8 cellular contexts compared by ENCODE assay signal in genomic region chr9:97388721-97389238, GRCh38. TPM values are rescaled to one million over a fixed set of nuclear protein-coding genes. Genes with fewer than 3 reads are reported as not detected.
DNase-seq lines count a peak whose midpoint lies in the region; ATAC-seq, FAIRE-seq and TF ChIP-seq lines count a peak whose summit lies in the region.

No MANE protein-coding gene starts in this region.

- H3K36me3 ChIP-seq in HepG2 (replicated peaks in 1 of 2; ENCODE audit: control insufficient read depth in 1 of 2, insufficient read depth in 2 of 2, low read length in 2 of 2) (no peaks in the 10 kb centered on the region), right lobe of liver (no peaks in the 10 kb centered on the region), testis (ENCODE audit: low read depth, missing control alignments) (no peaks in the 10 kb centered on the region)

- no peak overlapping the region for H3K27ac Mint-ChIP-seq in T-helper 2 cell treated with Interferon-gamma antibody and Interleukin-4, amounts not matched to agents 5 μg/mL and 100 μg/mL, for 36 hours

- H2AFZ ChIP-seq in HepG2 (ENCODE audit: low read length) = no peak overlapping the region

- intact Hi-C loops in HepG2 (cut with micrococcal nuclease; ENCODE audit: unreplicated experiment) = loop anchor here (5.0 kb wide), 2 partner anchors 229 to 531 kb away; no protein-coding TSS in a partner anchor
- intact Hi-C loops in right lobe of liver (cut with DNase I) = no loop called here
- intact Hi-C loops in testis (cut with DNase I; ENCODE audit: low total_unique reads) = no loop called here

- no peak for TF ChIP-seq POLR2A in HepG2 (IDR thresholded peaks at IDR 0.05; ENCODE audit: insufficient read depth in 1 of 2, low read depth in 2 of 2, low read length in 2 of 2)
- TF ChIP-seq POLR2A in right lobe of liver (IDR thresholded peaks at IDR 0.05) = no peak
- no peak for TF ChIP-seq POLR2A in testis (IDR thresholded peaks at IDR 0.05)

- no peak overlapping the region for H3K9ac ChIP-seq in HepG2 (ENCODE audit: insufficient read depth, low read depth, low read length)

- peaks cover 12% of the 10 kb centered on the region for H3K4me1 Mint-ChIP-seq in T-helper 2 cell treated with Interferon-gamma antibody and Interleukin-4, amounts not matched to agents 5 μg/mL and 100 μg/mL, for 36 hours (ENCODE audit: low read depth)

- H3K4me1 ChIP-seq in HepG2 (ENCODE audit: insufficient read depth, low read length) (peaks cover 71% of the 10 kb centered on the region), right lobe of liver (peaks cover 0 to 4% (median 0%) of the 10 kb centered on the region in 4 donors), testis (no peaks in the 10 kb centered on the region)

- H3K4me3 Mint-ChIP-seq in T-helper 2 cell treated with Interferon-gamma antibody and Interleukin-4, amounts not matched to agents 5 μg/mL and 100 μg/mL, for 36 hours = no peak overlapping the region

- ATAC-seq in HepG2 (no peak), right lobe of liver (no peak), HG02870 (IDR thresholded peaks at IDR 0.05; ENCODE audit: unreplicated experiment) (peak; percentile 84), HG03469 (IDR thresholded peaks at IDR 0.05; ENCODE audit: unreplicated experiment) (no peak)

- H3K9me3 Mint-ChIP-seq in T-helper 2 cell treated with Interferon-gamma antibody and Interleukin-4, amounts not matched to agents 5 μg/mL and 100 μg/mL, for 36 hours = no peaks in the 10 kb centered on the region

- TF ChIP-seq RAD21 in HepG2 (CRISPR knock-in tag; IDR thresholded peaks at IDR 0.05) = no peak

- DNase-seq in HepG2 (ENCODE audit: low spot score) (no peak), right lobe of liver (no peak), testis (peak; percentile 6), LoVo (ENCODE audit: low spot score) (no peak), nucleus accumbens (lab: John Stamatoyannopoulos, UW) (no peak)
- peak; percentile 57 for DNase-seq in T-helper 2 cell treated with Interferon-gamma antibody and Interleukin-4, amounts not matched to agents 5 μg/mL and 100 μg/mL, for 36 hours (ENCODE audit: low spot score)

- H3K4me2 ChIP-seq in HepG2 (ENCODE audit: low read depth, low read length) = peak overlapping the region; percentile 91

- no peak for FAIRE-seq in HepG2 (lab: Jason Lieb, UNC)

- TF ChIP-seq CTCF in HepG2 (CRISPR knock-in tag; IDR thresholded peaks at IDR 0.05) (no peak), right lobe of liver (IDR thresholded peaks at IDR 0.05) (no peak), testis (IDR thresholded peaks at IDR 0.05) (no peak)

- in situ Hi-C loops in HepG2 (cut with HindIII; ENCODE audit: extremely low pct_ligation_motif_present, low pct_unique_long_range_greater_than_20kb) = no loop called here

- no TSS peak for BruUV-seq in HepG2 (replicated peaks; lab: Mats Ljungman, UMichigan)

- H3K27me3 Mint-ChIP-seq in T-helper 2 cell treated with Interferon-gamma antibody and Interleukin-4, amounts not matched to agents 5 μg/mL and 100 μg/mL, for 36 hours (ENCODE audit: low read depth) = peaks cover 29% of the 10 kb centered on the region

- TF ChIP-seq EP300 in HepG2 (IDR thresholded peaks at IDR 0.05; ENCODE audit: low read depth in 2 of 2, low read length in 2 of 2) (no peak), HepG2 (CRISPR knock-in tag; IDR thresholded peaks at IDR 0.05; ENCODE audit: borderline replicate concordance) (no peak)

- H3K27me3 ChIP-seq in HepG2 (ENCODE audit: control insufficient read depth in 1 of 2, insufficient read depth in 2 of 2, low read length in 2 of 2) = no peaks in the 10 kb centered on the region
- no peaks in the 10 kb centered on the region for H3K27me3 ChIP-seq in right lobe of liver
- no peaks in the 10 kb centered on the region for H3K27me3 ChIP-seq in testis

- H3K27ac ChIP-seq in HepG2 (ENCODE audit: extremely low read length, insufficient read depth, low read length) = no peak overlapping the region
- no peak overlapping the region for H3K27ac ChIP-seq in right lobe of liver
- H3K27ac ChIP-seq in testis = no peak overlapping the region

- 72% methylated on average over 5 of the region's 5 CpGs for WGBS in HepG2 (ENCODE audit: low lambda C conversion rate)
- WGBS in right lobe of liver (ENCODE audit: insufficient coverage, low coverage, low lambda C conversion rate, missing lambda C conversion rate) = 42% methylated on average over 3 of the region's 5 CpGs
- WGBS in testis, 2 donors = 83 to 92% methylated on average over 2 to 5 of the region's 5 CpGs

- no peaks in the 10 kb centered on the region for H3K36me3 Mint-ChIP-seq in T-helper 2 cell treated with Interferon-gamma antibody and Interleukin-4, amounts not matched to agents 5 μg/mL and 100 μg/mL, for 36 hours (ENCODE audit: low read depth)

- no peaks in the 10 kb centered on the region for H4K20me1 ChIP-seq in HepG2 (ENCODE audit: insufficient read depth, low read length)

- H3K4me3 ChIP-seq in HepG2 (replicated peaks in 1 of 3; ENCODE audit: insufficient read depth in 1 of 3, low read depth in 2 of 3, low read length in 3 of 3) (peak overlapping the region in 1 of 3 experiments; percentile 88; a peak in 1 of 6 replicates), right lobe of liver (no peak overlapping the region), testis (no peak overlapping the region)

- H3K9me3 ChIP-seq in HepG2 (ENCODE audit: low read length) (no peaks in the 10 kb centered on the region), right lobe of liver (no peaks in the 10 kb centered on the region), testis (no peaks in the 10 kb centered on the region)

- H3K79me2 ChIP-seq in HepG2 (ENCODE audit: insufficient read depth, low read length) = no peaks in the 10 kb centered on the region

- CTCF ChIA-PET in HepG2 (lab: Yijun Ruan, JAX; ENCODE audit: low intra/inter-chr PET ratio, low total read pairs) = no interaction called here

- POLR2A ChIA-PET in HepG2 (lab: Yijun Ruan, JAX) = interaction anchor here (0.8 to 5.4 kb wide), 6 partner anchors 10 to 245 kb away, joined by 4 to 39 read pairs (median 14); partner anchors contain the start of genes NCBP1 and TSTD2

TF ChIP-seq in HepG2, 621 proteins besides CTCF, POLR2A, EP300 and RAD21 (continues in another document):
- no peak for TF ChIP-seq HMG20A (CRISPR knock-in tag; IDR thresholded peaks at IDR 0.05; ENCODE audit: borderline replicate concordance)
- TF ChIP-seq STAT5B (CRISPR knock-in tag; IDR thresholded peaks at IDR 0.05) = no peak
- TF ChIP-seq NR2F6 (IDR thresholded peaks at IDR 0.05) = no peak
- TF ChIP-seq NR2F6 (CRISPR knock-in tag; IDR thresholded peaks at IDR 0.05) = no peak
- no peak for TF ChIP-seq ZBED4 (CRISPR knock-in tag; IDR thresholded peaks at IDR 0.05; ENCODE audit: borderline replicate concordance)
- TF ChIP-seq NR2C2 (CRISPR knock-in tag; IDR thresholded peaks at IDR 0.05; ENCODE audit: borderline replicate concordance) = no peak

RNA-seq across cellular contexts. Expression of gene TDRD7, which starts 23.1 kb away (rescaled TPM):
- total RNA-seq in HepG2 (2016; rRNA removed; fragmentation: Illumina TruSeq; extraction: Trizol) = 15.5 and 21.7 TPM in 2 replicates
- total RNA-seq in HepG2 (2016; cell fraction: cytosol; rRNA removed; fragmentation: Illumina TruSeq; extraction: Trizol; ENCODE audit: low read depth) = 1.6 and 2.6 TPM in 2 replicates
- total RNA-seq in HepG2 (2016; cell fraction: insoluble cytoplasmic fraction; rRNA removed; fragmentation: Illumina TruSeq; extraction: Trizol) = 15.0 and 22.9 TPM in 2 replicates
- 5.1 and 6.1 TPM in 2 replicates for total RNA-seq in HepG2 (2016; cell fraction: membrane; rRNA removed; fragmentation: Illumina TruSeq; extraction: Trizol)
- 15.3 and 16.3 TPM in 2 replicates for total RNA-seq in HepG2 (2016; cell fraction: nucleus; rRNA removed; fragmentation: Illumina TruSeq; extraction: Trizol)
- polyA plus RNA-seq in HepG2 (2011; rRNA removed) = 9.8 and 10.3 TPM in 2 replicates
- polyA plus RNA-seq in HepG2 (2011; cell fraction: cytosol; rRNA removed) = 4.9 and 7.9 TPM in 2 replicates
- 8.9 and 10.2 TPM in 2 replicates for polyA plus RNA-seq in HepG2 (2011; cell fraction: nucleus; rRNA removed)
- polyA plus RNA-seq in HepG2 (2012) = 11.0 and 11.8 TPM in 2 replicates
- polyA plus RNA-seq in HepG2 (2016; cell fraction: cytosol; fragmentation: Illumina TruSeq; extraction: Trizol; ENCODE audit: low read depth) = 0.72 and 0.84 TPM in 2 replicates
- 15.1 and 16.3 TPM in 2 replicates for polyA plus RNA-seq in HepG2 (2016; cell fraction: insoluble cytoplasmic fraction; fragmentation: Illumina TruSeq; extraction: Trizol; ENCODE audit: low read depth)
- polyA plus RNA-seq in HepG2 (2016; cell fraction: membrane; fragmentation: Illumina TruSeq; extraction: Trizol; ENCODE audit: low read depth) = 1.6 and 1.8 TPM in 2 replicates
- 15.5 and 20.4 TPM in 2 replicates for polyA plus RNA-seq in HepG2 (2016; cell fraction: nucleus; fragmentation: Illumina TruSeq; extraction: Trizol; ENCODE audit: insufficient read depth, low read depth)
- 0.87 and 4.8 TPM in 2 replicates for polyA minus RNA-seq in HepG2 (2011; rRNA and poly(A)+ RNA removed; ENCODE audit: low replicate concordance)
- 8.4 TPM in 2 replicates for polyA minus RNA-seq in HepG2 (2011; cell fraction: cytosol; rRNA and poly(A)+ RNA removed)
- polyA minus RNA-seq in HepG2 (2011; cell fraction: nucleus; rRNA and poly(A)+ RNA removed) = 22.1 and 28.2 TPM in 2 replicates
- 1 to 10 TPM; 4.2 to 8.7 (median 6.8) TPM for total RNA-seq in right lobe of liver
- total RNA-seq in testis = 10 to 100 TPM; 31.2 to 32.2 TPM
- polyA plus RNA-seq in testis (ENCODE audit: insufficient read depth, low read depth, low replicate concordance) = 85.8 TPM

Comparison
In these comparisons a context has a peak if more than half of its experiments do, and no peak if none do; other contexts are left out.
1. DNase-seq: peak in T-helper 2 cell treated with Interferon-gamma antibody and Interleukin-4, amounts not matched to agents 5 μg/mL and 100 μg/mL, for 36 hours (single experiment) and testis (single experiment); none in HepG2 (single experiment), right lobe of liver (0 of 3), LoVo (single experiment) and nucleus accumbens (0 of 56).